Comparison of ENCODE assay signal across 1 cellular context in the genomic region with DNA sequence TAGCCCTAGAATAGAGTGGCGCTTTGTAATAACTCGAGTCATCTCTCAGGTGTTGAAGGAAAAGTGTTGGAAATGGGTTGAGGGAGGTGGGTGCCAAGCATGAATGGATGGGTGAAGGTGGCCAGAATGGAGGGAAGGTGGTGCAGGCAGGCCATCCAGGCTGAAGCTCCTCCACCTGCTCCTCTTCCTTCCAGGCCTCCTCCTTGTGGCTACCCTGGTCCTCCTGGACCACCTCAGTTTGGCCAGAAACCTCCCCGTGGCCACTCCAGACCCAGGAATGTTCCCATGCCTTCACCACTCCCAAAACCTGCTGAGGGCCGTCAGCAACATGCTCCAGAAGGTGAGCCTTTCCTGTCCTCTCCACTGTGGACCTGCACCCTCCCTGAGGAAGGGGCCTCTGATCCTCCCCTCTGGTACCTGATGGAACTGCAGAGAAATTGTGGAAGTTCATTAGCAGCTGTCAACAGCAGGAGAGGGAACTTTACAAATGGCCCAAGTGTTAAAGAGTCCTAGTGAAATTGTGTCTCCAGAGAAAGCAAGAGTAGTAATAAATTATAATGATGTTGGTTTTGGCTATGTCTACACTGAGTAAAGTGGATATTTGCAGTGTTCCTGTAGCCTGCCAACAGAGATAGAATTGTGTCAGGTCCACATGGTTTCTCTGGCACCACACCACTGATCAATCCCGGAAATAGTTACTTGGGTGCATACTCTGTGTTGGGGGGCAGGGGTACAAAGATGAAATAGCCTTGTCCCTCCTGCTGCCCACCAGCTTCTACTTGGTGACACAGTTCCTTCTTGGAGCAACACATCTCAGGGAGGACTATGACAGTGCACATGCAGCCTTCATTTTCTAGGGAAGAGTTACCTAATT.
TF ChIP-seq lines count a peak whose summit lies in the region.

No MANE protein-coding gene starts in this region.

TF ChIP-seq in H1, 55 proteins besides CTCF, POLR2A, EP300 and RAD21:
- TF ChIP-seq GTF2F1 (IDR thresholded peaks at IDR 0.05; ENCODE audit: borderline replicate concordance, low read depth, low read length) (no peak), SIN3A (conservative IDR thresholded peaks at IDR 0.05 in 1 of 2, IDR thresholded peaks at IDR 0.05 in 1 of 2; ENCODE audit: low read depth in 1 of 2, low read length in 2 of 2) (no peak), JUN (IDR thresholded peaks at IDR 0.05; ENCODE audit: low read depth, low read length) (no peak), SRF (IDR thresholded peaks at IDR 0.05; ENCODE audit: low read depth, low read length) (no peak), CBX8 (IDR thresholded peaks at IDR 0.05; ENCODE audit: borderline replicate concordance, low read depth, low read length) (no peak)
